ENCODE assay signal across 19 cellular contexts in genomic region chr21:14880922-14881321, GRCh38.
DNase-seq lines count a peak whose midpoint lies in the region; ATAC-seq, FAIRE-seq and TF ChIP-seq lines count a peak whose summit lies in the region.
"Had no signal": no experiment of that assay in that cellular context is flagged by ENCODE, and none has a peak within 500 bp of the region (broad histone marks: within the 10 kb centered on the region; RNA-seq: fewer than 3 reads in every experiment).

No MANE protein-coding gene starts in this region.

- FAIRE-seq in RCC 7860 (lab: Jason Lieb, UNC): no peak
- FAIRE-seq: urothelium cell line had no signal

- intact Hi-C loops in ascending aorta (cut with DNase I): no loop called here

- H2AK5ac ChIP-seq in mesendoderm (ENCODE audit: low read length): no peak overlapping the region

- H4K8ac ChIP-seq in mesendoderm (ENCODE audit: low read depth, low read length): no peak overlapping the region

- no peak overlapping the region for H2BK5ac ChIP-seq in mesendoderm (ENCODE audit: low read length)

- no peak overlapping the region for H3K4ac ChIP-seq in mesendoderm (ENCODE audit: low read depth, low read length)

- TF ChIP-seq CTCF in epithelial cell of esophagus (IDR thresholded peaks at IDR 0.05; ENCODE audit: insufficient read depth, low read depth, low read length, missing control alignments) (no peak), ascending aorta (IDR thresholded peaks at IDR 0.05) (no peak)

- H3K27me3 ChIP-seq in mesendoderm (ENCODE audit: insufficient read depth, low read length, poor library complexity) (no peaks in the 10 kb centered on the region), ascending aorta (no peaks in the 10 kb centered on the region)
- H3K27me3 ChIP-seq: colonic mucosa, ovary had no signal

- H3K4me1 ChIP-seq in mesendoderm (ENCODE audit: control insufficient read depth, low read depth, low read length) (no peaks in the 10 kb centered on the region), ascending aorta (no peaks in the 10 kb centered on the region)
- H3K4me1 ChIP-seq: colonic mucosa had no signal

- no peak overlapping the region for H3K23ac ChIP-seq in mesendoderm (ENCODE audit: low read length)

- H3K36me3 ChIP-seq in mesendoderm (ENCODE audit: control insufficient read depth, insufficient read depth, low read length) (no peaks in the 10 kb centered on the region), ascending aorta (no peaks in the 10 kb centered on the region)
- H3K36me3 ChIP-seq: colonic mucosa, ovary had no signal

- H3K9ac ChIP-seq in mesendoderm (ENCODE audit: low read length): no peak overlapping the region

- H2BK120ac ChIP-seq in mesendoderm (ENCODE audit: low read depth, low read length): no peak overlapping the region

- H3K4me2 ChIP-seq in mesendoderm (ENCODE audit: low read length): no peak overlapping the region

- no peaks in the 10 kb centered on the region for H3K79me1 ChIP-seq in mesendoderm (ENCODE audit: low read length)

- H3K9me3 ChIP-seq in ascending aorta: no peaks in the 10 kb centered on the region
- H3K9me3 ChIP-seq: colonic mucosa, ovary had no signal

- no peak overlapping the region for H3K18ac ChIP-seq in mesendoderm (ENCODE audit: low read length)

- H4K5ac ChIP-seq in mesendoderm (ENCODE audit: low read length): no peak overlapping the region

- no peak overlapping the region for H2BK15ac ChIP-seq in mesendoderm (replicated peaks; ENCODE audit: low read depth)

- peak; percentile 94 for DNase-seq in ELR (ENCODE audit: low read depth)
- peak; percentile 79 for DNase-seq in RCC 7860 (ENCODE audit: low spot score)
- DNase-seq in epithelial cell of esophagus (ENCODE audit: low read depth): peak; percentile 88
- DNase-seq in mesendoderm: peak; percentile 18
- DNase-seq in NOMO-1 treated with DMSO at 0.1 percent for 48 hours (lab: John Stamatoyannopoulos, UW; ENCODE audit: unreplicated experiment): no peak
- DNase-seq in ascending aorta (ENCODE audit: low spot score in 2 of 2): no peak
- DNase-seq in NCI-H1105 (lab: John Stamatoyannopoulos, UW): no peak
- DNase-seq: anterior cingulate cortex; colonic mucosa; glutamatergic neuron; NCI-H2029 treated with DMSO at 0.1 percent for 48 hours; NCI-H524; OCI-M1; ovary; stimulated activated CD4-positive, alpha-beta T cell treated with anti-CD3 and anti-CD28 coated beads, Interleukin-2, amount 100 ng/mL, for 48 hours had no signal

- H3K79me2 ChIP-seq in mesendoderm (ENCODE audit: control insufficient read depth, insufficient read depth, low read length): no peaks in the 10 kb centered on the region

- no peak overlapping the region for H3K56ac ChIP-seq in mesendoderm (ENCODE audit: low read length)

- H3K27ac ChIP-seq in mesendoderm (ENCODE audit: low read depth, low read length) (no peak overlapping the region), ascending aorta (no peak overlapping the region)
- H3K27ac ChIP-seq: colonic mucosa, ovary, SK-N-MC had no signal

- ATAC-seq in GM21528 (IDR thresholded peaks at IDR 0.05; ENCODE audit: low FRiP score, unreplicated experiment): no peak
- ATAC-seq: activated CD4-positive, CD25-positive, alpha-beta regulatory T cell treated with anti-CD3 and anti-CD28 coated beads, Interleukin-2, amount 50 U/mL, for 24 hours had no signal

- H3K4me3 ChIP-seq in epithelial cell of esophagus (ENCODE audit: low read length): no peak overlapping the region
- H3K4me3 ChIP-seq in mesendoderm (ENCODE audit: low read length): no peak overlapping the region
- H3K4me3 ChIP-seq in ascending aorta: no peak overlapping the region
- H3K4me3 ChIP-seq: colonic mucosa, ovary, SK-N-MC had no signal

- no CpG with 5 or more reads among the region's 2 CpGs for WGBS in mesendoderm (ENCODE audit: extremely low coverage, insufficient coverage, low lambda C conversion rate)

Comparison
In these comparisons a context has a peak if more than half of its experiments do, and no peak if none do; other contexts are left out.
1. DNase-seq: peak in ELR (single experiment), RCC 7860 (single experiment), epithelial cell of esophagus (single experiment) and mesendoderm (single experiment); none in NOMO-1 treated with DMSO at 0.1 percent for 48 hours (single experiment), ascending aorta (0 of 2) and NCI-H1105 (single experiment).